In genomic region chr6:38518511-38519304, GRCh38 we compare ENCODE assay signal across 25 cellular contexts.
"Had no signal": no experiment of that assay in that cellular context is flagged by ENCODE, and none has a peak within 500 bp of the region (broad histone marks: within the 10 kb centered on the region; RNA-seq: fewer than 3 reads in every experiment).

No MANE protein-coding gene starts in this region.

- H3K36me3 ChIP-seq: breast epithelium, gastrocnemius medialis, left lung, lower lobe of right lung, neural progenitor cell, right atrium auricular region, suprapubic skin, tibial artery, upper lobe of right lung had no signal

- H3K9ac ChIP-seq: neural progenitor cell had no signal

- H3K4me1 ChIP-seq: breast epithelium, neural progenitor cell, right atrium auricular region had no signal

- H3K27me3 ChIP-seq: breast epithelium, gastrocnemius medialis, left lung, neural progenitor cell, right atrium auricular region, suprapubic skin, tibial artery, upper lobe of right lung had no signal

- DNase-seq: activated CD4-positive, alpha-beta memory T cell treated with anti-CD3 and anti-CD28 coated beads for 36 hours; activated CD4-positive, alpha-beta T cell treated with anti-CD3 and anti-CD28 coated beads, Interleukin-2, amount 10 ng/mL, durations not matched to agents 24 days and 14 days; activated CD4-positive, CD25-positive, alpha-beta regulatory T cell treated with anti-CD3 and anti-CD28 coated beads, Interleukin-2, amount 50 U/mL, for 72 hours; activated gamma-delta T cell treated with Interleukin-2 at 50 U/mL for 16 hours; activated naive CD4-positive, alpha-beta T cell treated with anti-CD3 and anti-CD28 coated beads, Interleukin-2, amount 50 U/mL, for 16 hours; activated T-cell treated with anti-CD3 and anti-CD28 coated beads, Interleukin-2, amount 50 U/mL, for 4 hours; central memory CD4-positive, alpha-beta T cell; effector CD4-positive, alpha-beta T cell; gastrocnemius medialis; glutamatergic neuron; left lung; lower lobe of right lung; natural killer cell; stimulated activated CD4-positive, alpha-beta T cell treated with anti-CD3 and anti-CD28 coated beads, Interleukin-15, amount 100 ng/mL, for 24 hours; stimulated activated CD4-positive, alpha-beta T cell treated with anti-CD3 and anti-CD28 coated beads, Interleukin-2, amount 100 ng/mL, for 24 hours; T1000; tibial artery; upper lobe of right lung had no signal

- H3K4me3 ChIP-seq: breast epithelium, gastrocnemius medialis, left lung, lower lobe of right lung, neural progenitor cell, right atrium auricular region, suprapubic skin, tibial artery, upper lobe of right lung had no signal

- H3K9me3 ChIP-seq: breast epithelium, gastrocnemius medialis, left lung, lower lobe of right lung, right atrium auricular region, suprapubic skin, tibial artery, upper lobe of right lung had no signal

- H2AFZ ChIP-seq: neural progenitor cell had no signal

- H3K27ac ChIP-seq: breast epithelium, gastrocnemius medialis, left lung, lower lobe of right lung, neural progenitor cell, right atrium auricular region, suprapubic skin, tibial artery, upper lobe of right lung had no signal

- FAIRE-seq: endometrium, islet of Langerhans had no signal

- ATAC-seq: activated T-cell treated with anti-CD3 and anti-CD28 coated beads, Interleukin-2, amount 50 U/mL, for 4 hours; activated T-helper 17 cell treated with anti-CD3 and anti-CD28 coated beads, Interleukin-2, amount 50 U/mL, for 72 hours; gastrocnemius medialis; lower lobe of right lung; natural killer cell; upper lobe of right lung had no signal

- H3K4me2 ChIP-seq: neural progenitor cell had no signal
